9 cellular contexts compared by ENCODE assay signal in genomic region chr14:25050494-25051170, GRCh38. TPM values are rescaled to one million over a fixed set of nuclear protein-coding genes. Genes with fewer than 3 reads are reported as not detected.
DNase-seq lines count a peak whose midpoint lies in the region; ATAC-seq, FAIRE-seq and TF ChIP-seq lines count a peak whose summit lies in the region.
"Had no signal": no experiment of that assay in that cellular context is flagged by ENCODE, and none has a peak within 500 bp of the region (broad histone marks: within the 10 kb centered on the region; RNA-seq: fewer than 3 reads in every experiment).

No MANE protein-coding gene starts in this region.

- no peak for TF ChIP-seq POLR2A in A549 (IDR thresholded peaks at IDR 0.05; ENCODE audit: low read length)

- peak overlapping the region; percentile 61 to 84; a peak in 3 of 6 replicates for H3K27ac ChIP-seq in A549
- H3K27ac ChIP-seq in astrocyte (ENCODE audit: low read depth, low read length) = no peak overlapping the region
- peak overlapping the region in 1 of 2 donors; percentile 68 for H3K27ac ChIP-seq in small intestine (ENCODE audit: low read depth in 1 of 2, low read length in 1 of 2)

- peaks cover 13% of the 10 kb centered on the region for H3K27me3 Mint-ChIP-seq in astrocyte (ENCODE audit: low read depth, unreplicated experiment)

- no peaks in the 10 kb centered on the region for H3K79me2 ChIP-seq in astrocyte (ENCODE audit: insufficient read depth, low read length)

- H3K9ac ChIP-seq in astrocyte (ENCODE audit: low read length) = peak overlapping the region; percentile 66

- POLR2A ChIA-PET in A549 (lab: Yijun Ruan, JAX) = no interaction called here

- FAIRE-seq in A549 (lab: Jason Lieb, UNC) = no peak
- FAIRE-seq in astrocyte (lab: Jason Lieb, UNC) = no peak
- no peak for FAIRE-seq in small intestine (lab: Jason Lieb, UNC)
- FAIRE-seq: colon had no signal

- peaks cover 13% of the 10 kb centered on the region for H3K27me3 ChIP-seq in astrocyte (ENCODE audit: insufficient read depth, low read length)
- H3K27me3 ChIP-seq in small intestine (ENCODE audit: control insufficient read depth in 2 of 2, insufficient read depth in 2 of 2, low read length in 2 of 2) = no peaks in the 10 kb centered on the region

- H3K4me2 ChIP-seq in A549 = peak overlapping the region; percentile 97
- H3K4me2 ChIP-seq in astrocyte (ENCODE audit: low read length) = peak overlapping the region; percentile 93

- CTCF ChIA-PET in A549 (lab: Yijun Ruan, JAX) = interaction anchor here (1.2 kb wide), 1 partner anchor 304 kb away, joined by 3 read pairs; no protein-coding TSS in a partner anchor

- WGBS in A549 (ENCODE audit: missing lambda C conversion rate) = 55% methylated on average over 18 of the region's 18 CpGs
- WGBS in small intestine, 3 donors = 17 to 21% (median 21%) methylated on average over 18 of the region's 18 CpGs

- H2AFZ ChIP-seq in astrocyte (ENCODE audit: low read depth, low read length) = peak overlapping the region; percentile 73

- peak overlapping the region; percentile 66 for H3K27ac Mint-ChIP-seq in astrocyte (ENCODE audit: unreplicated experiment)

- H3K36me3 ChIP-seq in astrocyte (ENCODE audit: insufficient read depth, low read length) (no peaks in the 10 kb centered on the region), small intestine (ENCODE audit: control insufficient read depth in 2 of 2, insufficient read depth in 2 of 2, low read length in 2 of 2) (no peaks in the 10 kb centered on the region)

- H3K4me3 ChIP-seq in A549 = peak overlapping the region; percentile 68
- H3K4me3 ChIP-seq in astrocyte (ENCODE audit: insufficient read depth, low read depth, low read length) = peak overlapping the region; percentile 65
- H3K4me3 ChIP-seq in small intestine (ENCODE audit: low read depth in 1 of 2, low read length in 2 of 2) = peak overlapping the region in 1 of 2 donors; percentile 81

- H3K4me1 ChIP-seq in A549 (peaks cover 7% of the 10 kb centered on the region; the same call in 1 of the 3 replicates), astrocyte (ENCODE audit: insufficient read depth, low read length) (peaks cover 19% of the 10 kb centered on the region), small intestine (ENCODE audit: control insufficient read depth in 2 of 2, insufficient read depth in 1 of 2, low read depth in 1 of 2, low read length in 1 of 2) (no peaks in the 10 kb centered on the region)

- no peak for TF ChIP-seq EP300 in A549 (IDR thresholded peaks at IDR 0.05)

- DNase-seq in A549 (ENCODE audit: low read depth in 1 of 2, low spot score in 1 of 2) (no peak), HS-27A (ENCODE audit: low read depth) (peak; percentile 66), astrocyte (ENCODE audit: low read depth) (peak; percentile 83), iPS-NIHi11 (ENCODE audit: low spot score) (peak; percentile 47), small intestine (peak; percentile 37), COR-L47 (lab: John Stamatoyannopoulos, UW) (no peak), HPDE6-E6E7 (ENCODE audit: extremely low spot score) (no peak), activated gamma-delta T cell (lab: John Stamatoyannopoulos, UW) (no peak)

- H3K36me3 Mint-ChIP-seq in astrocyte (ENCODE audit: low read depth, unreplicated experiment) = no peaks in the 10 kb centered on the region

- no peak for TF ChIP-seq RAD21 in A549 (conservative IDR thresholded peaks at IDR 0.05 in 1 of 2, IDR thresholded peaks at IDR 0.05 in 1 of 2)

- H3K4me1 Mint-ChIP-seq in astrocyte (ENCODE audit: low read depth, unreplicated experiment) = peaks cover 32% of the 10 kb centered on the region

- peak in 1 of 2 experiments; percentile 47; a peak in 3 of 6 replicates for ATAC-seq in A549

- no peak for TF ChIP-seq CTCF in A549 (IDR thresholded peaks at IDR 0.05)
- TF ChIP-seq CTCF in astrocyte (IDR thresholded peaks at IDR 0.05; ENCODE audit: insufficient read depth, low read depth, low read length) = no peak

- H3K9me3 Mint-ChIP-seq in astrocyte (ENCODE audit: unreplicated experiment) = no peaks in the 10 kb centered on the region

- H4K20me1 ChIP-seq in astrocyte (ENCODE audit: insufficient read depth, low read length) = no peaks in the 10 kb centered on the region

- H3K4me3 Mint-ChIP-seq in astrocyte (ENCODE audit: unreplicated experiment) = peak overlapping the region; percentile 91

- no peaks in the 10 kb centered on the region for H3K9me3 ChIP-seq in A549
- no peaks in the 10 kb centered on the region for H3K9me3 ChIP-seq in astrocyte (ENCODE audit: insufficient read depth, low read depth, low read length)
- H3K9me3 ChIP-seq in small intestine (ENCODE audit: control insufficient read depth, low read depth) = no peaks in the 10 kb centered on the region

TF ChIP-seq in A549, 52 proteins besides CTCF, POLR2A, EP300 and RAD21:
- no peak for TF ChIP-seq FOSL2 (IDR thresholded peaks at IDR 0.05)
- no peak for TF ChIP-seq FOSL2 (CRISPR knock-in tag; IDR thresholded peaks at IDR 0.05)
- TF ChIP-seq MYC (IDR thresholded peaks at IDR 0.05; ENCODE audit: borderline replicate concordance, low read length) = no peak

RNA-seq across cellular contexts. Expression of gene STXBP6, which starts 0.7 kb away (rescaled TPM):
- 4.6 and 6.3 TPM in 2 replicates for polyA plus RNA-seq in A549 (2011; rRNA removed)
- 2.9 and 3.4 TPM in 2 replicates for polyA plus RNA-seq in A549 (2012; cell fraction: cytosol; rRNA removed)
- polyA plus RNA-seq in A549 (2012; cell fraction: nucleus; rRNA removed) = 1.7 and 1.8 TPM in 2 replicates
- 1.6 to 2.1 TPM (median 1.7 TPM) in 3 replicates for polyA plus RNA-seq in A549 (2017; fragmentation: RNase III; extraction: RNeasy Plus Mini Kit Qiagen cat#74134 plus additional on column Dnase treatment)
- polyA minus RNA-seq in A549 (2011; rRNA and poly(A)+ RNA removed) = 3.2 and 4.3 TPM in 2 replicates
- total RNA-seq in astrocyte = 27.1 and 27.5 TPM in 2 replicates
- 10 to 100 TPM; 12.7 to 53.7 (median 23.2) TPM for polyA plus RNA-seq in small intestine

Comparison
In these comparisons a context has a peak if more than half of its experiments do, and no peak if none do; other contexts are left out.
1. DNase-seq: peak in HS-27A (single experiment), astrocyte (single experiment), iPS-NIHi11 (single experiment) and small intestine (single experiment); none in A549 (0 of 2), COR-L47 (single experiment), HPDE6-E6E7 (single experiment) and activated gamma-delta T cell (single experiment).